8 cellular contexts compared by ENCODE assay signal in genomic region chr1:48202030-48202752, GRCh38. TPM values are rescaled to one million over a fixed set of nuclear protein-coding genes. Genes with fewer than 3 reads are reported as not detected.
DNase-seq lines count a peak whose midpoint lies in the region; ATAC-seq, FAIRE-seq and TF ChIP-seq lines count a peak whose summit lies in the region.

No MANE protein-coding gene starts in this region.

- FAIRE-seq in GM12892 (lab: Jason Lieb, UNC) = peak; percentile 92

- intact Hi-C loops in Right ventricle myocardium inferior (cut with DNase I) (loop anchor here (1.0 kb wide), 1 partner anchor 92 kb away; no protein-coding TSS in a partner anchor), posterior cingulate gyrus (cut with DNase I) (loop anchor here (1.0 to 5.0 kb wide), 3 partner anchors 93 to 465 kb away; partner anchors contain the start of gene TRABD2B)

- no peak overlapping the region for H3K27ac ChIP-seq in 22Rv1

- TF ChIP-seq CTCF in 22Rv1 (IDR thresholded peaks at IDR 0.05) = peak; percentile 92

- ATAC-seq in Right ventricle myocardium inferior = peak; percentile 62
- no peak for ATAC-seq in HG03108 (IDR thresholded peaks at IDR 0.05; ENCODE audit: unreplicated experiment)

- DNase-seq in GM12892 (ENCODE audit: insufficient read length) (no peak), M059J (ENCODE audit: low read depth) (peak; percentile 72), SHP77 treated with DMSO at 0.1 percent for 48 hours (lab: John Stamatoyannopoulos, UW) (peak; percentile 47), Right ventricle myocardium inferior (ENCODE audit: missing footprints) (peak; percentile 84), posterior cingulate gyrus (peak; percentile 48 to 95 (median 78))
- DNase-seq in activated naive CD4-positive, alpha-beta T cell (lab: John Stamatoyannopoulos, UW) = peak; percentile 11 to 48 (median 30)

- TF ChIP-seq POLR2A in GM12892 (IDR thresholded peaks at IDR 0.05; ENCODE audit: low read depth, low read length) = no peak

RNA-seq across cellular contexts. Expression of gene SLC5A9, which starts 20.3 kb away (rescaled TPM):
- polyA plus RNA-seq in GM12892 (2012; ENCODE audit: missing spikeins) = not detected
- total RNA-seq in M059J (2014; rRNA removed; shearing (Covaris generic)) = not detected in 2 replicates
- 0.16 TPM for total RNA-seq in Right ventricle myocardium inferior
